8 cellular contexts compared by ENCODE assay signal in the genomic region with DNA sequence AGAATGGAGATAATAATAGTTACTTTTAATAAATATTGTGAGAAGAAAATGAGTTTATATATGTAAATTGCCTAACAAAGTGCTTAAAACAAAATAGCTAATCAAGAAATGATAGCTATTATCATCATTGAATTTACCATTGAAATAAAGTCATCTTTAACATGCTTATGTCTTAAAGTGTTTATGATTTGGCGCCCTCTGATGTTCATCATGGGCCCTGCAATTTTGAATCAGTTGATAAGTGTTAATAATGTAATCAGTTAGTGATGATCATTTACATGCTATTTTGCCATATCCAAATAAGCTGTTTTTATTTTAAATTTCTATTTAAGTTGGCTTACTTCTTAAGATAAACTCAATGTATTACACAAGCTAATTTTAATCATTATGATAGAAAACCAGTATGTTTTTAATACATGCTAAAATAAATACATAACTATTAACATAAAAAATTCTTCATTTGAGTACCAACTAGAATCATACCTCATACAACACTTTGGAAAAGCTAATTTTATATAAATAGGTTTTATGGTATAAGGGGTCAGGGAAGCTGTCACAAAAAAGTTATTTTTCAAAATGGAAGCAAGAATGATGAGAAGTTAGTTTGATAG. TPM values are rescaled to one million over a fixed set of nuclear protein-coding genes. Genes with fewer than 3 reads are reported as not detected.
DNase-seq lines count a peak whose midpoint lies in the region; ATAC-seq, FAIRE-seq and TF ChIP-seq lines count a peak whose summit lies in the region.

No MANE protein-coding gene starts in this region.

- in situ Hi-C loops in SK-MEL-5 (cut with HindIII; ENCODE audit: low pct_unique_long_range_greater_than_20kb, low sequenced_read_pairs) = no loop called here

- H3K4me1 ChIP-seq in liver (ENCODE audit: control insufficient read depth in 4 of 4, insufficient read depth in 4 of 4, low read length in 3 of 4) (peaks cover 0 to 6% (median 0%) of the 10 kb centered on the region in 4 donors), suprapubic skin (no peaks in the 10 kb centered on the region)

- TF ChIP-seq POLR2A in suprapubic skin (IDR thresholded peaks at IDR 0.05) = no peak

- no peaks in the 10 kb centered on the region for H3K36me3 ChIP-seq in bronchial epithelial cell (ENCODE audit: control insufficient read depth, insufficient read depth, low read length)
- H3K36me3 ChIP-seq in liver (ENCODE audit: control insufficient read depth in 4 of 4, insufficient read depth in 3 of 4, low read depth in 1 of 4, low read length in 3 of 4) = no peaks in the 10 kb centered on the region
- H3K36me3 ChIP-seq in suprapubic skin = no peaks in the 10 kb centered on the region

- no peaks in the 10 kb centered on the region for H3K27me3 ChIP-seq in bronchial epithelial cell (ENCODE audit: control insufficient read depth, insufficient read depth, low read length)
- H3K27me3 ChIP-seq in liver (ENCODE audit: control insufficient read depth in 4 of 4, insufficient read depth in 4 of 4, low read length in 3 of 4) = no peaks in the 10 kb centered on the region
- H3K27me3 ChIP-seq in suprapubic skin = no peaks in the 10 kb centered on the region

- H3K9me3 ChIP-seq in liver (ENCODE audit: control insufficient read depth in 4 of 4, low read length in 3 of 4) (peaks cover 3 to 19% (median 4%) of the 10 kb centered on the region in 4 donors), suprapubic skin (peaks cover 14% of the 10 kb centered on the region)

- WGBS in liver = 3% methylated on average over 1 of the region's 1 CpG
- 4% methylated on average over 1 of the region's 1 CpG for WGBS in suprapubic skin

- H3K4me3 ChIP-seq in bronchial epithelial cell (ENCODE audit: low read depth, low read length) (no peak overlapping the region), liver (ENCODE audit: low read depth in 1 of 3, low read length in 3 of 3) (no peak overlapping the region), suprapubic skin (no peak overlapping the region)

- no peak overlapping the region for H3K27ac ChIP-seq in liver (ENCODE audit: low read depth in 1 of 2, low read length in 2 of 2)
- no peak overlapping the region for H3K27ac ChIP-seq in suprapubic skin

- peak; percentile 94 to 96 for TF ChIP-seq RAD21 in liver (IDR thresholded peaks at IDR 0.05)

- no peak for TF ChIP-seq EP300 in suprapubic skin (IDR thresholded peaks at IDR 0.05)

- peak; percentile 23 for DNase-seq in activated gamma-delta T cell treated with Interleukin-2 at 50 U/mL for 16 hours
- no peak for DNase-seq in activated gamma-delta T cell (lab: John Stamatoyannopoulos, UW)
- DNase-seq in SK-MEL-5 (ENCODE audit: low read depth, low spot score) = peak; percentile 68
- peak; percentile 65 for DNase-seq in bronchial epithelial cell (ENCODE audit: low read depth)
- no peak for DNase-seq in suprapubic skin (ENCODE audit: low spot score in 2 of 2)

- no peak for ATAC-seq in HG03097 (IDR thresholded peaks at IDR 0.05; ENCODE audit: low FRiP score, unreplicated experiment)

- TF ChIP-seq CTCF in LNCAP (IDR thresholded peaks at IDR 0.05) (peak; percentile 94), bronchial epithelial cell (IDR thresholded peaks at IDR 0.05; ENCODE audit: insufficient read depth, low read length, severe bottlenecking) (peak; percentile 45), liver (IDR thresholded peaks at IDR 0.05; ENCODE audit: low read depth, low read length, missing input control) (peak; percentile 85), suprapubic skin (IDR thresholded peaks at IDR 0.05) (peak; percentile 32 to 76)

- H3K9ac ChIP-seq in liver (ENCODE audit: low read depth in 1 of 2, low read length in 2 of 2) = no peak overlapping the region

- no peak for FAIRE-seq in bronchial epithelial cell (lab: Jason Lieb, UNC)

TF ChIP-seq in liver, 16 proteins besides CTCF, POLR2A, EP300 and RAD21:
- TF ChIP-seq, protein P1, sequence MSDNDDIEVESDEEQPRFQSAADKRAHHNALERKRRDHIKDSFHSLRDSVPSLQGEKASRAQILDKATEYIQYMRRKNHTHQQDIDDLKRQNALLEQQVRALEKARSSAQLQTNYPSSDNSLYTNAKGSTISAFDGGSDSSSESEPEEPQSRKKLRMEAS (IDR thresholded peaks at IDR 0.05) = no peak
- TF ChIP-seq EGR1 (IDR thresholded peaks at IDR 0.05; ENCODE audit: low read depth in 2 of 2) (no peak), RXRA (IDR thresholded peaks at IDR 0.05) (no peak), YY1 (IDR thresholded peaks at IDR 0.05) (no peak), FOXA2 (IDR thresholded peaks at IDR 0.05) (no peak), HNF4G (IDR thresholded peaks at IDR 0.05) (no peak)

RNA-seq across cellular contexts. Expression of a gene that starts 39.2 kb away (rescaled TPM):
- 53.6 and 54.5 TPM in 2 replicates for total RNA-seq in SK-MEL-5 (2014; rRNA removed; shearing (Covaris generic))
- 47.6 and 55.9 TPM in 2 replicates for polyA plus RNA-seq in SK-MEL-5 (2015; cell fraction: cytosol; rRNA removed)
- polyA plus RNA-seq in SK-MEL-5 (2015; cell fraction: nucleus; rRNA removed) = 56.5 and 81.2 TPM in 2 replicates
- total RNA-seq in bronchial epithelial cell (164 and 318 TPM in 2 replicates), liver (10 to 100 TPM in 1 of 2 donors, 1 to 10 TPM in 1; 8.9 to 49.7 TPM), suprapubic skin (100 to 1,000 TPM; 146 to 202 (median 190) TPM)
- 10 to 100 TPM; 63.5 to 66.4 TPM for polyA plus RNA-seq in liver

Comparison
In these comparisons a context has a peak if more than half of its experiments do, and no peak if none do; other contexts are left out.
1. DNase-seq: peak in activated gamma-delta T cell treated with Interleukin-2 at 50 U/mL for 16 hours (single experiment), SK-MEL-5 (single experiment) and bronchial epithelial cell (single experiment); none in activated gamma-delta T cell (single experiment) and suprapubic skin (0 of 2).
2. Peak in every context shown above with its lines, with median percentiles within 50 percentile points of each other: CTCF ChIP-seq.